ENCODE assay signal across 9 cellular contexts in genomic region chr1:21344750-21345443, GRCh38. TPM values are rescaled to one million over a fixed set of nuclear protein-coding genes. Genes with fewer than 3 reads are reported as not detected.
DNase-seq lines count a peak whose midpoint lies in the region; ATAC-seq lines count a peak whose summit lies in the region.
"Had no signal": no experiment of that assay in that cellular context is flagged by ENCODE, and none has a peak within 500 bp of the region (broad histone marks: within the 10 kb centered on the region; RNA-seq: fewer than 3 reads in every experiment).

No MANE protein-coding gene starts in this region.

- DNase-seq in activated CD4-positive, alpha-beta T cell treated with anti-CD3 and anti-CD28 coated beads for 36 hours = peak; percentile 44
- DNase-seq in activated CD4-positive, alpha-beta T cell treated with anti-CD3 and anti-CD28 coated beads for 1 hour = no peak
- peak in 1 of 2 donors; percentile 40 for DNase-seq in activated T-cell treated with anti-CD3 and anti-CD28 coated beads, Interleukin-2, amount 50 U/mL, for 72 hours
- DNase-seq in iPS DF 6.9 (ENCODE audit: low read depth, low spot score) = no peak
- DNase-seq in stimulated activated effector memory CD8-positive, alpha-beta T cell treated with anti-CD3 and anti-CD28 coated beads, Interleukin-12 subunit alpha, Interleukin-12 subunit beta, amount 100 ng/mL, for 72 hours (ENCODE audit: low spot score in 2 of 2) = peak in 1 of 2 donors; percentile 64
- DNase-seq in GM19238 (ENCODE audit: insufficient read length, low spot score) = no peak
- DNase-seq in NCI-H187 treated with DMSO at 0.1 percent for 48 hours (lab: John Stamatoyannopoulos, UW) = no peak

- H3K9me3 ChIP-seq in iPS DF 6.9 (ENCODE audit: control insufficient read depth, insufficient read depth, low read length) = no peaks in the 10 kb centered on the region

- WGBS in iPS DF 6.9 (ENCODE audit: insufficient coverage, insufficient read length) = no CpG with 5 or more reads among the region's 74 CpGs

- no peak overlapping the region for H3K4me3 Mint-ChIP-seq in activated CD4-positive, alpha-beta T cell treated with anti-CD3 and anti-CD28 coated beads for 36 hours
- H3K4me3 Mint-ChIP-seq in activated T-cell treated with anti-CD3 and anti-CD28 coated beads, Interleukin-2, amount 50 U/mL, for 72 hours = peak overlapping the region; percentile 92 to 96
- H3K4me3 Mint-ChIP-seq in stimulated activated effector memory CD8-positive, alpha-beta T cell treated with anti-CD3 and anti-CD28 coated beads, Interleukin-12 subunit alpha, Interleukin-12 subunit beta, amount 100 ng/mL, for 72 hours = no peak overlapping the region

- peaks cover 39% of the 10 kb centered on the region for H3K4me1 Mint-ChIP-seq in activated CD4-positive, alpha-beta T cell treated with anti-CD3 and anti-CD28 coated beads for 36 hours
- H3K4me1 Mint-ChIP-seq in activated T-cell treated with anti-CD3 and anti-CD28 coated beads, Interleukin-2, amount 50 U/mL, for 72 hours (ENCODE audit: low read depth) = peaks cover 39% of the 10 kb centered on the region
- H3K4me1 Mint-ChIP-seq in stimulated activated effector memory CD8-positive, alpha-beta T cell treated with anti-CD3 and anti-CD28 coated beads, Interleukin-12 subunit alpha, Interleukin-12 subunit beta, amount 100 ng/mL, for 72 hours = peaks cover 44% of the 10 kb centered on the region

- POLR2A ChIA-PET in activated CD4-positive, alpha-beta T cell treated with anti-CD3 and anti-CD28 coated beads for 36 hours (lab: Charles Lee) = interaction anchor here (0.6 to 1.7 kb wide), 13 partner anchors 8 to 1766 kb away, joined by 3 to 13 read pairs (median 3); partner anchors contain the start of gene HP1BP3

- peaks cover 8% of the 10 kb centered on the region; the same call in 1 of the 2 replicates for H3K27me3 ChIP-seq in iPS DF 6.9 (ENCODE audit: control insufficient read depth, insufficient read depth, low read length)

- CTCF ChIA-PET in activated CD4-positive, alpha-beta T cell treated with anti-CD3 and anti-CD28 coated beads for 36 hours (lab: Charles Lee) = interaction anchor here (0.5 to 1.6 kb wide), 14 partner anchors 8 to 151 kb away, joined by 3 to 7 read pairs (median 4); no protein-coding TSS in a partner anchor

- ATAC-seq in activated CD4-positive, alpha-beta T cell treated with anti-CD3 and anti-CD28 coated beads for 36 hours = peak; percentile 17
- peak; percentile 27 for ATAC-seq in HG03095 (IDR thresholded peaks at IDR 0.05; ENCODE audit: unreplicated experiment)
- peak; percentile 37 to 43 for ATAC-seq in activated T-cell treated with anti-CD3 and anti-CD28 coated beads, Interleukin-2, amount 50 U/mL, for 72 hours (replicated peaks in 1 of 2)
- ATAC-seq in stimulated activated effector memory CD8-positive, alpha-beta T cell treated with anti-CD3 and anti-CD28 coated beads, Interleukin-12 subunit alpha, Interleukin-12 subunit beta, amount 100 ng/mL, for 72 hours = peak; percentile 46

- H3K27ac Mint-ChIP-seq in activated CD4-positive, alpha-beta T cell treated with anti-CD3 and anti-CD28 coated beads for 36 hours = peak overlapping the region; percentile 95
- peak overlapping the region; percentile 66 for H3K27ac Mint-ChIP-seq in activated T-cell treated with anti-CD3 and anti-CD28 coated beads, Interleukin-2, amount 50 U/mL, for 72 hours
- H3K27ac Mint-ChIP-seq in stimulated activated effector memory CD8-positive, alpha-beta T cell treated with anti-CD3 and anti-CD28 coated beads, Interleukin-12 subunit alpha, Interleukin-12 subunit beta, amount 100 ng/mL, for 72 hours = no peak overlapping the region

- intact Hi-C loops in activated CD4-positive, alpha-beta T cell treated with anti-CD3 and anti-CD28 coated beads for 36 hours (cut with DNase I, micrococcal nuclease) = loop anchor here (1.0 to 10.0 kb wide), 12 partner anchors 11 to 840 kb away; partner anchors contain the start of genes DDOST (in 1 of the 2), EIF4G3 (in 1 of the 2), HP1BP3 (in 1 of the 2) and MUL1 (in 1 of the 2)

- no peaks in the 10 kb centered on the region for H3K9me3 Mint-ChIP-seq in activated CD4-positive, alpha-beta T cell treated with anti-CD3 and anti-CD28 coated beads for 36 hours (ENCODE audit: low read depth)
- H3K9me3 Mint-ChIP-seq in activated T-cell treated with anti-CD3 and anti-CD28 coated beads, Interleukin-2, amount 50 U/mL, for 72 hours = no peaks in the 10 kb centered on the region
- H3K9me3 Mint-ChIP-seq in stimulated activated effector memory CD8-positive, alpha-beta T cell treated with anti-CD3 and anti-CD28 coated beads, Interleukin-12 subunit alpha, Interleukin-12 subunit beta, amount 100 ng/mL, for 72 hours = no peaks in the 10 kb centered on the region

- no peaks in the 10 kb centered on the region for H3K36me3 ChIP-seq in iPS DF 6.9 (ENCODE audit: control insufficient read depth, insufficient read depth, low read length)

- H3K36me3 Mint-ChIP-seq in activated CD4-positive, alpha-beta T cell treated with anti-CD3 and anti-CD28 coated beads for 36 hours (ENCODE audit: low read depth) = peaks cover 39% of the 10 kb centered on the region
- peaks cover 7 to 15% of the 10 kb centered on the region in 2 donors for H3K36me3 Mint-ChIP-seq in activated T-cell treated with anti-CD3 and anti-CD28 coated beads, Interleukin-2, amount 50 U/mL, for 72 hours (ENCODE audit: insufficient read depth in 2 of 2)
- peaks cover 19% of the 10 kb centered on the region for H3K36me3 Mint-ChIP-seq in stimulated activated effector memory CD8-positive, alpha-beta T cell treated with anti-CD3 and anti-CD28 coated beads, Interleukin-12 subunit alpha, Interleukin-12 subunit beta, amount 100 ng/mL, for 72 hours

- no peak overlapping the region for H3K27ac ChIP-seq in iPS DF 6.9 (ENCODE audit: low read length)
- H3K27ac ChIP-seq: epithelial cell of prostate had no signal

- H3K27me3 Mint-ChIP-seq in activated CD4-positive, alpha-beta T cell treated with anti-CD3 and anti-CD28 coated beads for 36 hours = no peaks in the 10 kb centered on the region
- H3K27me3 Mint-ChIP-seq in activated T-cell treated with anti-CD3 and anti-CD28 coated beads, Interleukin-2, amount 50 U/mL, for 72 hours (ENCODE audit: low read depth) = no peaks in the 10 kb centered on the region

- H3K4me3 ChIP-seq in iPS DF 6.9 (ENCODE audit: low read length) = peak overlapping the region; percentile 90

- peaks cover 1% of the 10 kb centered on the region; the same call in 1 of the 2 replicates for H3K4me1 ChIP-seq in iPS DF 6.9 (ENCODE audit: control insufficient read depth, insufficient read depth, low read length)

RNA-seq across cellular contexts. Expression of gene ECE1, which starts 54.6 kb away (rescaled TPM):
- 100 to 1,000 TPM; 130 to 162 TPM for total RNA-seq in activated CD4-positive, alpha-beta T cell treated with anti-CD3 and anti-CD28 coated beads for 36 hours
- total RNA-seq in activated T-cell treated with anti-CD3 and anti-CD28 coated beads, Interleukin-2, amount 50 U/mL, for 72 hours = 100 to 1,000 TPM; 159 to 193 TPM

Comparison
In these comparisons a context has a peak if more than half of its experiments do, and no peak if none do; other contexts are left out.
1. H3K4me3 Mint-ChIP-seq: peak in activated T-cell treated with anti-CD3 and anti-CD28 coated beads, Interleukin-2, amount 50 U/mL, for 72 hours (2 of 2); none in activated CD4-positive, alpha-beta T cell treated with anti-CD3 and anti-CD28 coated beads for 36 hours (single experiment) and stimulated activated effector memory CD8-positive, alpha-beta T cell treated with anti-CD3 and anti-CD28 coated beads, Interleukin-12 subunit alpha, Interleukin-12 subunit beta, amount 100 ng/mL, for 72 hours (single experiment).
2. Peak in every context shown above with its lines, with median percentiles within 50 percentile points of each other: ATAC-seq.